ENCODE assay signal across 21 cellular contexts in genomic region chr3:39410893-39411292, GRCh38. TPM values are rescaled to one million over a fixed set of nuclear protein-coding genes. Genes with fewer than 3 reads are reported as not detected.
DNase-seq lines count a peak whose midpoint lies in the region; ATAC-seq, FAIRE-seq and TF ChIP-seq lines count a peak whose summit lies in the region.
"Had no signal": no experiment of that assay in that cellular context is flagged by ENCODE, and none has a peak within 500 bp of the region (broad histone marks: within the 10 kb centered on the region; RNA-seq: fewer than 3 reads in every experiment).

No MANE protein-coding gene starts in this region.

- CTCF ChIA-PET in activated naive CD4-positive, alpha-beta T cell treated with anti-CD3 and anti-CD28 coated beads for 36 hours (lab: Charles Lee): interaction anchor here (0.6 kb wide), 1 partner anchor 47 kb away, joined by 3 read pairs; no protein-coding TSS in a partner anchor
- CTCF ChIA-PET in mammary epithelial cell (lab: Charles Lee; ENCODE audit: low non-redundant PET): no interaction called here

- TF ChIP-seq CTCF in osteoblast (IDR thresholded peaks at IDR 0.05; ENCODE audit: extremely low read depth, low read depth, low read length) (no peak), mammary epithelial cell (conservative IDR thresholded peaks at IDR 0.05 in 1 of 2, IDR thresholded peaks at IDR 0.05 in 1 of 2; ENCODE audit: extremely low read depth in 1 of 2, insufficient read depth in 1 of 2, low read depth in 1 of 2, low read length in 2 of 2) (no peak)

- H3K4me1 Mint-ChIP-seq in activated naive CD4-positive, alpha-beta T cell treated with anti-CD3 and anti-CD28 coated beads for 36 hours (ENCODE audit: low read depth): peaks cover 34% of the 10 kb centered on the region

- no peak for ATAC-seq in GM18861 (IDR thresholded peaks at IDR 0.05; ENCODE audit: unreplicated experiment)

- H3K79me2 ChIP-seq in osteoblast (ENCODE audit: insufficient read depth, low read length) (peaks cover 41% of the 10 kb centered on the region), mammary epithelial cell (ENCODE audit: insufficient read depth, low read length) (peaks cover 60% of the 10 kb centered on the region)

- H2AFZ ChIP-seq in osteoblast (ENCODE audit: low read length): no peak overlapping the region
- H2AFZ ChIP-seq in mammary epithelial cell (ENCODE audit: low read depth, low read length): no peak overlapping the region
- H2AFZ ChIP-seq: hepatocyte, PC-9 had no signal

- peak overlapping the region; percentile 17; the same call in 1 of the 2 replicates for H3K27ac ChIP-seq in HUES64 (ENCODE audit: low read depth, low read length)
- peak overlapping the region; percentile 60 for H3K27ac ChIP-seq in osteoblast (ENCODE audit: low read depth, low read length)
- H3K27ac ChIP-seq in mammary epithelial cell (ENCODE audit: insufficient read depth, low read depth, low read length): no peak overlapping the region
- H3K27ac ChIP-seq: hepatocyte, PC-9, right atrium auricular region had no signal

- no peaks in the 10 kb centered on the region for H3K9me3 Mint-ChIP-seq in activated naive CD4-positive, alpha-beta T cell treated with anti-CD3 and anti-CD28 coated beads for 36 hours
- H3K9me3 Mint-ChIP-seq: activated CD4-positive, alpha-beta T cell treated with anti-CD3 and anti-CD28 coated beads, Interleukin-2, amount 10 ng/mL, durations not matched to agents 24 days and 14 days had no signal

- H3K9ac ChIP-seq in HUES64 (ENCODE audit: low read depth, low read length) (no peak overlapping the region; the same call in 1 of the 2 replicates), adipocyte (ENCODE audit: low read length) (peak overlapping the region; percentile 29), mammary epithelial cell (ENCODE audit: insufficient read depth, low read length) (no peak overlapping the region)

- peak overlapping the region; percentile 7 for H3K4me2 ChIP-seq in osteoblast (ENCODE audit: insufficient read depth, low read length)
- no peak overlapping the region for H3K4me2 ChIP-seq in mammary epithelial cell (ENCODE audit: insufficient read depth, low read depth, low read length)
- H3K4me2 ChIP-seq: hepatocyte had no signal

- no peak overlapping the region for H3K4me3 Mint-ChIP-seq in activated naive CD4-positive, alpha-beta T cell treated with anti-CD3 and anti-CD28 coated beads for 36 hours

- H3K36me3 ChIP-seq in HUES64 (ENCODE audit: insufficient read depth, low read length) (peaks cover 77% of the 10 kb centered on the region), adipocyte (ENCODE audit: control insufficient read depth, insufficient read depth, low read length, severe bottlenecking) (peaks cover 68% of the 10 kb centered on the region), osteoblast (ENCODE audit: insufficient read depth, low read length) (peaks cover 65% of the 10 kb centered on the region), mammary epithelial cell (ENCODE audit: insufficient read depth, low read length) (peaks cover 50% of the 10 kb centered on the region)

- H3K27ac Mint-ChIP-seq in activated naive CD4-positive, alpha-beta T cell treated with anti-CD3 and anti-CD28 coated beads for 36 hours: peak overlapping the region; percentile 76

- WGBS in HUES64: 98% methylated on average over 6 of the region's 7 CpGs
- WGBS in mammary epithelial cell (ENCODE audit: low coverage, missing lambda C conversion rate): 86% methylated on average over 6 of the region's 7 CpGs

- DNase-seq in activated naive CD4-positive, alpha-beta T cell treated with anti-CD3 and anti-CD28 coated beads for 36 hours: no peak
- DNase-seq in activated naive CD4-positive, alpha-beta T cell (lab: John Stamatoyannopoulos, UW): no peak
- DNase-seq in adipocyte (ENCODE audit: low read depth) (no peak), osteoblast (ENCODE audit: insufficient read length, low spot score, missing footprints) (no peak), mammary epithelial cell (no peak), GM19239 (ENCODE audit: insufficient read length, low spot score) (no peak)
- DNase-seq: activated CD4-positive, alpha-beta T cell treated with anti-CD3 and anti-CD28 coated beads, Interleukin-2, amount 10 ng/mL, durations not matched to agents 24 days and 14 days; anterior cingulate cortex; KBM-7; kidney; NCI-H1105; NCI-H526 treated with DMSO at 0.1 percent for 48 hours; PC-9 had no signal

- in situ Hi-C loops in mammary epithelial cell (cut with MboI; ENCODE audit: low sequenced_read_pairs in 2 of 2): no loop called here

- dilution Hi-C loops in mammary epithelial cell (cut with HindIII; ENCODE audit: low sequenced_read_pairs): no loop called here

- no peak overlapping the region for H3K4me3 ChIP-seq in HUES64 (ENCODE audit: low read length)
- no peak overlapping the region for H3K4me3 ChIP-seq in adipocyte (ENCODE audit: low read length)
- H3K4me3 ChIP-seq in osteoblast (ENCODE audit: insufficient read depth, low read length): no peak overlapping the region
- no peak overlapping the region for H3K4me3 ChIP-seq in mammary epithelial cell (replicated peaks in 1 of 3; ENCODE audit: insufficient read depth in 1 of 3, low read depth in 2 of 3, low read length in 3 of 3)
- H3K4me3 ChIP-seq: hepatocyte, PC-9, right atrium auricular region had no signal

- H3K27me3 Mint-ChIP-seq in activated naive CD4-positive, alpha-beta T cell treated with anti-CD3 and anti-CD28 coated beads for 36 hours (ENCODE audit: low read depth): no peaks in the 10 kb centered on the region

- no peaks in the 10 kb centered on the region for H3K9me3 ChIP-seq in HUES64 (ENCODE audit: insufficient read depth, low read depth, low read length)
- no peaks in the 10 kb centered on the region for H3K9me3 ChIP-seq in adipocyte (ENCODE audit: control insufficient read depth, low read length)
- no peaks in the 10 kb centered on the region for H3K9me3 ChIP-seq in osteoblast (ENCODE audit: low read depth, low read length)
- no peaks in the 10 kb centered on the region for H3K9me3 ChIP-seq in mammary epithelial cell (replicated peaks; ENCODE audit: insufficient read depth, low read length)
- H3K9me3 ChIP-seq: right atrium auricular region had no signal

- peaks cover 63% of the 10 kb centered on the region for H3K36me3 Mint-ChIP-seq in activated naive CD4-positive, alpha-beta T cell treated with anti-CD3 and anti-CD28 coated beads for 36 hours (ENCODE audit: low read depth)

- H3K27me3 ChIP-seq in HUES64 (ENCODE audit: insufficient read depth, low read length) (no peaks in the 10 kb centered on the region), adipocyte (replicated peaks; ENCODE audit: control insufficient read depth, insufficient read depth, low read length) (no peaks in the 10 kb centered on the region), osteoblast (ENCODE audit: insufficient read depth, low read length) (no peaks in the 10 kb centered on the region), mammary epithelial cell (ENCODE audit: insufficient read depth, low read length) (no peaks in the 10 kb centered on the region)
- H3K27me3 ChIP-seq: hepatocyte, right atrium auricular region had no signal

- BruUV-seq in mammary epithelial cell (replicated peaks; lab: Mats Ljungman, UMichigan): no TSS peak

- H4K20me1 ChIP-seq in osteoblast (ENCODE audit: insufficient read depth, low read length) (peaks cover 41% of the 10 kb centered on the region), mammary epithelial cell (ENCODE audit: insufficient read depth, low read length) (peaks cover 6% of the 10 kb centered on the region)

- FAIRE-seq in GM19239 (lab: Jason Lieb, UNC): no peak
- FAIRE-seq: kidney had no signal

- intact Hi-C loops in activated naive CD4-positive, alpha-beta T cell treated with anti-CD3 and anti-CD28 coated beads for 36 hours (cut with micrococcal nuclease): no loop called here
- intact Hi-C loops in mammary epithelial cell (cut with micrococcal nuclease): no loop called here

- H3K4me1 ChIP-seq in HUES64 (ENCODE audit: insufficient read depth, low read length): peaks cover 19% of the 10 kb centered on the region
- peaks cover 38% of the 10 kb centered on the region for H3K4me1 ChIP-seq in adipocyte (ENCODE audit: control insufficient read depth, insufficient read depth, low read length)
- peaks cover 31% of the 10 kb centered on the region for H3K4me1 ChIP-seq in osteoblast (ENCODE audit: insufficient read depth, low read length)
- peaks cover 19% of the 10 kb centered on the region for H3K4me1 ChIP-seq in mammary epithelial cell (ENCODE audit: insufficient read depth, low read length)

RNA-seq across cellular contexts. Expression of gene RPSA, which starts 4.4 kb away (rescaled TPM):
- total RNA-seq in activated naive CD4-positive, alpha-beta T cell treated with anti-CD3 and anti-CD28 coated beads for 36 hours: 1,000 to 10,000 TPM; 3,309 to 3,414 TPM
- 2,839 TPM for polyA plus RNA-seq in HUES64 (2013, experiment 1 of 2)
- 2,744 TPM for polyA plus RNA-seq in HUES64 (2013, experiment 2 of 2)
- total RNA-seq in osteoblast (1,028 and 1,154 TPM in 2 replicates), mammary epithelial cell (1,000 to 10,000 TPM in 1 of 2 donors, 100 to 1,000 TPM in 1; 874 to 1,396 TPM)
- polyA plus RNA-seq in mammary epithelial cell: 2,903 TPM
- polyA minus RNA-seq in mammary epithelial cell: 1,449 TPM

RNA-seq across cellular contexts. Expression of gene SLC25A38, which starts 27.7 kb away (rescaled TPM):
- 10 to 100 TPM; 20.9 to 21.0 TPM for total RNA-seq in activated naive CD4-positive, alpha-beta T cell treated with anti-CD3 and anti-CD28 coated beads for 36 hours
- polyA plus RNA-seq in HUES64 (2013, experiment 1 of 2): 32.8 TPM
- polyA plus RNA-seq in HUES64 (2013, experiment 2 of 2): 27.3 TPM
- total RNA-seq in osteoblast (28.2 and 29.2 TPM in 2 replicates), mammary epithelial cell (10 to 100 TPM; 27.5 to 34.9 TPM)
- 29.3 TPM for polyA plus RNA-seq in mammary epithelial cell
- polyA minus RNA-seq in mammary epithelial cell: 39.6 TPM

RNA-seq across cellular contexts. Expression of gene MOBP, which starts 56.6 kb away (rescaled TPM):
- not detected for total RNA-seq in activated naive CD4-positive, alpha-beta T cell treated with anti-CD3 and anti-CD28 coated beads for 36 hours
- 0.60 TPM for polyA plus RNA-seq in HUES64 (2013, experiment 1 of 2)
- 0.57 TPM for polyA plus RNA-seq in HUES64 (2013, experiment 2 of 2)
- total RNA-seq in osteoblast (not detected in 2 replicates), mammary epithelial cell (not detected)
- polyA plus RNA-seq in mammary epithelial cell: not detected
- not detected for polyA minus RNA-seq in mammary epithelial cell
- total RNA-seq: activated CD4-positive, alpha-beta T cell treated with anti-CD3 and anti-CD28 coated beads, Interleukin-2, amount 10 ng/mL, durations not matched to agents 24 days and 14 days; Daoy; mesenteric fat pad; PC-9; ureter had no signal
- polyA plus RNA-seq: AG04450 had no signal
